Comparison of ENCODE assay signal across 10 cellular contexts in the genomic region with DNA sequence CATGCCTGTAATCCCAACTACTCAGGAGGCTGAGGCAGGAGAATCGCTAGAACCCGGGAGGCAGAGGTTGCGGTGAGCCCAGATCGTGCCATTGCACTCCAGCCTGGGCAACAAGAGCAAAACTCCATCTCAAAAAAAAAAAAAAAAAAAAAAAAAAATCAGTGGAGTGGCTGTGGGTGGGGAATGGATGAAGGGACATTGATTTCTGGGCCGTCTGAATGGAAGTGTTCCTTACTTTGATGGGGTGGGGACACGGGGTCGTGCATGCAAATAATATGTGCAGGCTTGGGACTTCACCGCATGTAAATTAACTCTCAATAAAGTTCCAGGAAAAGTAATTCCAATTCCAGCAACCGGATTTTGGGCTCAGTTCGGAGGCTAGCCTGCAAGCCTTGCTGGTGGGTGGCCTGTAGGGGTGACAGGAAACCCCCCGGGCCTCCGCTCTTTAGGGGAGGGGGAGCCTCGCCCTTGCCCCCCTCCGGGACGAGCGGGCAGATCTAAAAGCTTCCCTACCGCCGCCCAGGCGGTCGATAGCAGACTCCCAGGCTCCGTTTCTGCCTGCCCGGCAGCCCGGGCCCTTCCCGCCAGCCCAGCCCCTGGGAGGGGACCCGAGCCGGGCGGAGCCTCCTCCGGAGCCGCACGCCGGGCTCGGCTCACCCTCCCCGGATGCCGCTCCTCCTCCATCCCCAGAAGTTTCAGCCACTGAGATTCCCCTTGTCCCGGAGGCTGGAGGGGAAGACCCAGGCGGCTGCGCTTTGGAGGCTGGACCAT. TPM values are rescaled to one million over a fixed set of nuclear protein-coding genes. Genes with fewer than 3 reads are reported as not detected.
A peak's percentile ranks its signal among the peaks of the same experiment; 100 is the strongest.
DNase-seq lines count a peak whose midpoint lies in the region; ATAC-seq lines count a peak whose summit lies in the region.
"Had no signal": no experiment of that assay in that cellular context is flagged by ENCODE, and none has a peak within 500 bp of the region (broad histone marks: within the 10 kb centered on the region; RNA-seq: fewer than 3 reads in every experiment).

No MANE protein-coding gene starts in this region.

- ATAC-seq in activated T-cell treated with anti-CD3 and anti-CD28 coated beads, Interleukin-2, amount 50 U/mL, for 72 hours (replicated peaks in 1 of 2), result peak in 1 of 2 donors; percentile 30
- ATAC-seq in GM21528 (IDR thresholded peaks at IDR 0.05; ENCODE audit: low FRiP score, unreplicated experiment) (no peak), HG02763 (IDR thresholded peaks at IDR 0.05; ENCODE audit: unreplicated experiment) (no peak)

- H3K4me1 Mint-ChIP-seq in activated T-cell treated with anti-CD3 and anti-CD28 coated beads, Interleukin-2, amount 50 U/mL, for 72 hours (ENCODE audit: low read depth), result peaks cover 5% of the 10 kb centered on the region

- H3K9me3 ChIP-seq in iPS-15b (ENCODE audit: control insufficient read depth, insufficient read depth, low read length) (no peaks in the 10 kb centered on the region), subcutaneous abdominal adipose tissue (ENCODE audit: control insufficient read depth in 5 of 5, low read length in 5 of 5) (peaks cover 0 to 3% (median 0%) of the 10 kb centered on the region in 5 donors)

- H3K4me1 ChIP-seq in iPS-15b (ENCODE audit: control insufficient read depth, insufficient read depth, low read length), result no peaks in the 10 kb centered on the region
- H3K4me1 ChIP-seq in subcutaneous abdominal adipose tissue (ENCODE audit: control insufficient read depth in 5 of 5, insufficient read depth in 5 of 5, low read length in 5 of 5), result peaks cover 0 to 8% (median 7%) of the 10 kb centered on the region in 5 donors

- no peak overlapping the region for H3K27ac Mint-ChIP-seq in activated T-cell treated with anti-CD3 and anti-CD28 coated beads, Interleukin-2, amount 50 U/mL, for 72 hours

- H3K27ac ChIP-seq in subcutaneous abdominal adipose tissue (ENCODE audit: low read depth, low read length), result no peak overlapping the region
- H3K27ac ChIP-seq: C4-2B had no signal

- H3K4me3 ChIP-seq in iPS-15b (ENCODE audit: low read depth, low read length) (peak overlapping the region; percentile 63), subcutaneous abdominal adipose tissue (ENCODE audit: low read depth in 1 of 5, low read length in 5 of 5) (peak overlapping the region in 4 of 5 donors; percentile 31 to 53 (median 42))

- no peaks in the 10 kb centered on the region for H3K27me3 Mint-ChIP-seq in activated T-cell treated with anti-CD3 and anti-CD28 coated beads, Interleukin-2, amount 50 U/mL, for 72 hours (ENCODE audit: low read depth)

- H3K9me3 Mint-ChIP-seq in activated T-cell treated with anti-CD3 and anti-CD28 coated beads, Interleukin-2, amount 50 U/mL, for 72 hours, result no peaks in the 10 kb centered on the region

- DNase-seq in NCI-H82 (lab: John Stamatoyannopoulos, UW), result peak; percentile 45
- no peak for DNase-seq in NCI-H82 treated with DMSO at 0.1 percent for 48 hours (lab: John Stamatoyannopoulos, UW; ENCODE audit: unreplicated experiment)
- peak in 1 of 2 donors; percentile 12 for DNase-seq in activated T-cell treated with anti-CD3 and anti-CD28 coated beads, Interleukin-2, amount 50 U/mL, for 72 hours
- DNase-seq in MV-4-11 (lab: John Stamatoyannopoulos, UW), result no peak
- DNase-seq: Karpas-422 had no signal

- H3K36me3 ChIP-seq in iPS-15b (ENCODE audit: control insufficient read depth, insufficient read depth, low read length) (no peaks in the 10 kb centered on the region), subcutaneous abdominal adipose tissue (ENCODE audit: control insufficient read depth in 5 of 5, insufficient read depth in 5 of 5, low read length in 5 of 5) (no peaks in the 10 kb centered on the region)

- peak overlapping the region; percentile 60 to 61 for H3K4me3 Mint-ChIP-seq in activated T-cell treated with anti-CD3 and anti-CD28 coated beads, Interleukin-2, amount 50 U/mL, for 72 hours

- H3K36me3 Mint-ChIP-seq in activated T-cell treated with anti-CD3 and anti-CD28 coated beads, Interleukin-2, amount 50 U/mL, for 72 hours (ENCODE audit: insufficient read depth in 2 of 2), result peaks cover 0 to 3% of the 10 kb centered on the region in 2 donors

- no peaks in the 10 kb centered on the region for H3K27me3 ChIP-seq in iPS-15b (ENCODE audit: control insufficient read depth, insufficient read depth, low read length)
- H3K27me3 ChIP-seq in subcutaneous abdominal adipose tissue (ENCODE audit: control insufficient read depth in 5 of 5, insufficient read depth in 4 of 5, low read length in 5 of 5), result no peaks in the 10 kb centered on the region

- H3K9ac ChIP-seq in iPS-15b (ENCODE audit: low read depth, low read length), result peak overlapping the region; percentile 65
- peak overlapping the region in 4 of 5 donors; percentile 23 to 68 (median 46) for H3K9ac ChIP-seq in subcutaneous abdominal adipose tissue (ENCODE audit: low read length in 5 of 5)

RNA-seq across cellular contexts. Expression of gene ADGRE5, which starts 48.0 kb away (rescaled TPM):
- 100 to 1,000 TPM; 316 to 369 TPM for total RNA-seq in activated T-cell treated with anti-CD3 and anti-CD28 coated beads, Interleukin-2, amount 50 U/mL, for 72 hours
